16 cellular contexts compared by ENCODE assay signal in genomic region chrX:155363712-155364111, GRCh38. TPM values are rescaled to one million over a fixed set of nuclear protein-coding genes. Genes with fewer than 3 reads are reported as not detected.
"Had no signal": no experiment of that assay in that cellular context is flagged by ENCODE, and none has a peak within 500 bp of the region (broad histone marks: within the 10 kb centered on the region; RNA-seq: fewer than 3 reads in every experiment).

No MANE protein-coding gene starts in this region.

RNA-seq across cellular contexts. Expression of gene F8A2, which starts 18.2 kb away (rescaled TPM):
- total RNA-seq: naive thymus-derived CD8-positive, alpha-beta T cell; natural killer cell treated with Interleukin-12 subunit alpha and Interleukin-12 subunit beta and Interleukin-15 and Interleukin-18, amount 100 ng/mL, for 72 hours; neural crest cell; omental fat pad; osteocyte; pancreas; posterior vena cava; pulmonary artery endothelial cell; right atrium auricular region; sciatic nerve; smooth muscle cell; spleen; temporal lobe; thyroid gland; ureter; vagina had no signal
